In genomic region chr4:81031389-81032173, GRCh38 we compare ENCODE assay signal across 9 cellular contexts. TPM values are rescaled to one million over a fixed set of nuclear protein-coding genes. Genes with fewer than 3 reads are reported as not detected.
DNase-seq lines count a peak whose midpoint lies in the region; ATAC-seq, FAIRE-seq and TF ChIP-seq lines count a peak whose summit lies in the region.
"Had no signal": no experiment of that assay in that cellular context is flagged by ENCODE, and none has a peak within 500 bp of the region (broad histone marks: within the 10 kb centered on the region; RNA-seq: fewer than 3 reads in every experiment).

No MANE protein-coding gene starts in this region.

- no peak for TF ChIP-seq POLR2A in GM12892 (IDR thresholded peaks at IDR 0.05; ENCODE audit: low read depth, low read length)
- TF ChIP-seq POLR2A in uterus (IDR thresholded peaks at IDR 0.05) = no peak

- H3K27ac ChIP-seq in OCI-LY3 (ENCODE audit: low read length) = no peak overlapping the region
- H3K27ac ChIP-seq in fibroblast of lung (ENCODE audit: insufficient read depth, low read length) = no peak overlapping the region
- peak overlapping the region; percentile 65 for H3K27ac ChIP-seq in rectal smooth muscle tissue (ENCODE audit: low read depth, low read length)
- H3K27ac ChIP-seq in uterus = no peak overlapping the region

- H3K4me2 ChIP-seq in OCI-LY3 (ENCODE audit: low read length) (peak overlapping the region; percentile 85), fibroblast of lung (ENCODE audit: extremely low read depth, insufficient read depth, low read length) (peak overlapping the region; percentile 40)

- H3K4me3 ChIP-seq in OCI-LY3 (ENCODE audit: low read length) = peak overlapping the region; percentile 82
- peak overlapping the region in 1 of 4 experiments; percentile 52 for H3K4me3 ChIP-seq in fibroblast of lung (replicated peaks in 1 of 4; ENCODE audit: control extremely low read depth in 1 of 4, insufficient read depth in 1 of 4, low read depth in 3 of 4, low read length in 4 of 4)
- peak overlapping the region; percentile 65 for H3K4me3 ChIP-seq in rectal smooth muscle tissue (ENCODE audit: low read length)
- H3K4me3 ChIP-seq in uterus = peak overlapping the region in 1 of 2 donors; percentile 33

- H4K20me1 ChIP-seq in OCI-LY3 (ENCODE audit: insufficient read depth, low read length) (no peaks in the 10 kb centered on the region), fibroblast of lung (ENCODE audit: control insufficient read depth, extremely low read depth, insufficient read depth, low read length) (no peaks in the 10 kb centered on the region)

- intact Hi-C loops in uterus (cut with DNase I; ENCODE audit: low total_unique reads) = no loop called here

- H3K9me3 ChIP-seq in OCI-LY3 (ENCODE audit: insufficient read depth, low read length) (no peaks in the 10 kb centered on the region), fibroblast of lung (ENCODE audit: control insufficient read depth, insufficient read depth, low read depth, low read length) (no peaks in the 10 kb centered on the region), uterus (no peaks in the 10 kb centered on the region)

- ATAC-seq in HG03571 (IDR thresholded peaks at IDR 0.05; ENCODE audit: unreplicated experiment) = no peak

- H2AFZ ChIP-seq in OCI-LY3 (ENCODE audit: low read depth, low read length) = no peak overlapping the region
- no peak overlapping the region for H2AFZ ChIP-seq in fibroblast of lung (ENCODE audit: low read length)

- FAIRE-seq in GM12892 (lab: Jason Lieb, UNC) = no peak

- DNase-seq in GM12892 (ENCODE audit: insufficient read length) (peak; percentile 24), fibroblast of lung (ENCODE audit: low read depth in 2 of 2) (no peak), activated gamma-delta T cell (lab: John Stamatoyannopoulos, UW) (no peak), SKM-1 treated with dmso at 0.1 percent for 144 hours (lab: John Stamatoyannopoulos, UW; ENCODE audit: unreplicated experiment) (no peak), uterus (no peak)

- H3K9ac ChIP-seq in OCI-LY3 (ENCODE audit: low read length) (no peak overlapping the region), fibroblast of lung (ENCODE audit: insufficient read depth, low read length) (no peak overlapping the region), rectal smooth muscle tissue (ENCODE audit: low read length) (peak overlapping the region; percentile 24)

- H3K79me2 ChIP-seq in OCI-LY3 (ENCODE audit: low read length) = no peaks in the 10 kb centered on the region
- no peaks in the 10 kb centered on the region for H3K79me2 ChIP-seq in fibroblast of lung (ENCODE audit: control insufficient read depth, insufficient read depth, low read length)

- TF ChIP-seq CTCF in OCI-LY3 (IDR thresholded peaks at IDR 0.05; ENCODE audit: low read depth, low read length) (no peak), fibroblast of lung (conservative IDR thresholded peaks at IDR 0.05 in 1 of 2, IDR thresholded peaks at IDR 0.05 in 1 of 2; ENCODE audit: low read depth in 1 of 2, low read length in 2 of 2) (no peak), uterus (IDR thresholded peaks at IDR 0.05) (no peak)

- no peaks in the 10 kb centered on the region for H3K36me3 ChIP-seq in OCI-LY3 (replicated peaks; ENCODE audit: low read depth, low read length)
- no peaks in the 10 kb centered on the region for H3K36me3 ChIP-seq in fibroblast of lung (ENCODE audit: control insufficient read depth, insufficient read depth, low read length)
- no peaks in the 10 kb centered on the region for H3K36me3 ChIP-seq in rectal smooth muscle tissue (ENCODE audit: control insufficient read depth, insufficient read depth, low read length)
- H3K36me3 ChIP-seq in uterus = no peaks in the 10 kb centered on the region

- peaks cover 28% of the 10 kb centered on the region for H3K27me3 ChIP-seq in OCI-LY3 (ENCODE audit: low read depth, low read length)
- H3K27me3 ChIP-seq in fibroblast of lung (ENCODE audit: control insufficient read depth, insufficient read depth, low read length) = peaks cover 26% of the 10 kb centered on the region
- H3K27me3 ChIP-seq in rectal smooth muscle tissue (ENCODE audit: control insufficient read depth, insufficient read depth, low read length) = no peaks in the 10 kb centered on the region
- peaks cover 0 to 22% of the 10 kb centered on the region in 2 donors for H3K27me3 ChIP-seq in uterus

- peaks cover 22% of the 10 kb centered on the region for H3K4me1 ChIP-seq in OCI-LY3 (ENCODE audit: low read length)
- no peaks in the 10 kb centered on the region for H3K4me1 ChIP-seq in fibroblast of lung (ENCODE audit: control insufficient read depth, extremely low read depth, insufficient read depth, low read length)
- peaks cover 5% of the 10 kb centered on the region for H3K4me1 ChIP-seq in rectal smooth muscle tissue (ENCODE audit: control insufficient read depth, insufficient read depth, low read length)
- peaks cover 0 to 7% of the 10 kb centered on the region in 2 donors for H3K4me1 ChIP-seq in uterus

RNA-seq across cellular contexts. Expression of gene BMP3, which starts 1.1 kb away (rescaled TPM):
- not detected for polyA plus RNA-seq in GM12892 (2012; ENCODE audit: missing spikeins)
- total RNA-seq in fibroblast of lung (0.17 TPM in 1 of 2 replicates, not detected in the other), uterus (1 to 10 TPM in 1 of 4 donors, not detected in 3; 1.3 TPM)
- polyA plus RNA-seq in fibroblast of lung = 0.05 and 0.06 TPM in 2 replicates
- 0.02 and 0.06 TPM in 2 replicates for polyA plus RNA-seq in fibroblast of lung (2012)
- not detected in 2 replicates for polyA minus RNA-seq in fibroblast of lung (ENCODE audit: low replicate concordance)
- total RNA-seq: activated CD8-positive, alpha-beta memory T cell treated with anti-CD3 and anti-CD28 coated beads for 36 hours had no signal
